ENCODE assay signal across 22 cellular contexts in genomic region chr17:32467949-32468348, GRCh38. TPM values are rescaled to one million over a fixed set of nuclear protein-coding genes. Genes with fewer than 3 reads are reported as not detected.
DNase-seq lines count a peak whose midpoint lies in the region; ATAC-seq and TF ChIP-seq lines count a peak whose summit lies in the region.
"Had no signal": no experiment of that assay in that cellular context is flagged by ENCODE, and none has a peak within 500 bp of the region (broad histone marks: within the 10 kb centered on the region; RNA-seq: fewer than 3 reads in every experiment).

No MANE protein-coding gene starts in this region.

- POLR2A ChIA-PET in HEK293 (lab: Yijun Ruan, JAX): interaction anchor here (0.6 to 1.4 kb wide), 3 partner anchors 19 to 414 kb away, joined by 3 to 8 read pairs (median 4); partner anchors contain the start of gene CDK5R1

- no peak for DNase-seq in activated T-cell treated with anti-CD3 and anti-CD28 coated beads, Interleukin-2, amount 50 U/mL, for 72 hours
- DNase-seq in activated T-cell treated with anti-CD3 and anti-CD28 coated beads for 4 hours (no peak), NCI-H2227 treated with DMSO at 0.1 percent for 48 hours (lab: John Stamatoyannopoulos, UW) (no peak), cerebellum (ENCODE audit: low spot score) (no peak)
- no peak for DNase-seq in CD4-positive, CD25-positive, alpha-beta regulatory T cell
- DNase-seq in stimulated activated naive B cell treated with anti-CD40 and anti-IgM and Interleukin-4, amounts not matched to agents 10 μg/mL and 1 μg/mL and 100 μg/mL, for 72 hours: no peak
- DNase-seq: 8988T; ACHN; AML-193; BE2C; Calu3; CD4-positive, alpha-beta memory T cell; COR-L47; DMS53; DMS79 treated with DMSO at 0.1 percent for 48 hours; GF-D8; GOT3; HCEC 1CT had no signal

- peaks cover 15 to 45% of the 10 kb centered on the region in 2 donors for H3K36me3 Mint-ChIP-seq in activated T-cell treated with anti-CD3 and anti-CD28 coated beads, Interleukin-2, amount 50 U/mL, for 72 hours (ENCODE audit: insufficient read depth in 2 of 2)
- peaks cover 48% of the 10 kb centered on the region for H3K36me3 Mint-ChIP-seq in CD4-positive, CD25-positive, alpha-beta regulatory T cell
- H3K36me3 Mint-ChIP-seq in stimulated activated naive B cell treated with anti-CD40 and anti-IgM and Interleukin-4, amounts not matched to agents 10 μg/mL and 1 μg/mL and 100 μg/mL, for 72 hours: peaks cover 42 to 48% of the 10 kb centered on the region in 2 donors

- no peak overlapping the region for H3K4me3 ChIP-seq in CD4-positive, CD25-positive, alpha-beta regulatory T cell (ENCODE audit: low read depth, low read length)
- H3K4me3 ChIP-seq in HEK293 (ENCODE audit: low read depth, low read length): no peak overlapping the region
- H3K4me3 ChIP-seq: A549; BLaER1 treated with 17β-estradiol and CSF1 and Interleukin-3, amounts not matched to agents 10 nM and 100 nM had no signal

- H3K27ac Mint-ChIP-seq in activated T-cell treated with anti-CD3 and anti-CD28 coated beads, Interleukin-2, amount 50 U/mL, for 72 hours: peak overlapping the region; percentile 75
- H3K27ac Mint-ChIP-seq in CD4-positive, CD25-positive, alpha-beta regulatory T cell: peak overlapping the region in 2 of 3 donors; percentile 2 to 30
- H3K27ac Mint-ChIP-seq in stimulated activated naive B cell treated with anti-CD40 and anti-IgM and Interleukin-4, amounts not matched to agents 10 μg/mL and 1 μg/mL and 100 μg/mL, for 72 hours: peak overlapping the region; percentile 26
- H3K27ac Mint-ChIP-seq: CD14-positive monocyte had no signal

- H3K27me3 Mint-ChIP-seq in activated T-cell treated with anti-CD3 and anti-CD28 coated beads, Interleukin-2, amount 50 U/mL, for 72 hours (ENCODE audit: low read depth): no peaks in the 10 kb centered on the region
- H3K27me3 Mint-ChIP-seq in CD4-positive, CD25-positive, alpha-beta regulatory T cell: no peaks in the 10 kb centered on the region
- no peaks in the 10 kb centered on the region for H3K27me3 Mint-ChIP-seq in stimulated activated naive B cell treated with anti-CD40 and anti-IgM and Interleukin-4, amounts not matched to agents 10 μg/mL and 1 μg/mL and 100 μg/mL, for 72 hours
- H3K27me3 Mint-ChIP-seq: CD4-positive, alpha-beta memory T cell had no signal

- CTCF ChIA-PET in HEK293 (lab: Yijun Ruan, JAX): interaction anchor here (0.5 to 0.6 kb wide), 2 partner anchors 8 to 54 kb away, joined by 3 to 5 read pairs; no protein-coding TSS in a partner anchor

- H3K4me3 Mint-ChIP-seq in activated T-cell treated with anti-CD3 and anti-CD28 coated beads, Interleukin-2, amount 50 U/mL, for 72 hours: no peak overlapping the region
- no peak overlapping the region for H3K4me3 Mint-ChIP-seq in CD4-positive, CD25-positive, alpha-beta regulatory T cell
- H3K4me3 Mint-ChIP-seq in stimulated activated naive B cell treated with anti-CD40 and anti-IgM and Interleukin-4, amounts not matched to agents 10 μg/mL and 1 μg/mL and 100 μg/mL, for 72 hours: no peak overlapping the region
- H3K4me3 Mint-ChIP-seq: CD14-positive monocyte; CD4-positive, alpha-beta memory T cell had no signal

- no peaks in the 10 kb centered on the region for H3K4me1 Mint-ChIP-seq in activated T-cell treated with anti-CD3 and anti-CD28 coated beads, Interleukin-2, amount 50 U/mL, for 72 hours (ENCODE audit: low read depth)
- H3K4me1 Mint-ChIP-seq in CD4-positive, CD25-positive, alpha-beta regulatory T cell: peaks cover 4 to 12% (median 8%) of the 10 kb centered on the region in 4 donors
- H3K4me1 Mint-ChIP-seq in stimulated activated naive B cell treated with anti-CD40 and anti-IgM and Interleukin-4, amounts not matched to agents 10 μg/mL and 1 μg/mL and 100 μg/mL, for 72 hours: peaks cover 0 to 10% of the 10 kb centered on the region in 2 donors
- H3K4me1 Mint-ChIP-seq: CD14-positive monocyte had no signal

- TF ChIP-seq CTCF in HEK293 (tag by site-specific recombination; IDR thresholded peaks at IDR 0.05): no peak

- no peaks in the 10 kb centered on the region for H3K4me1 ChIP-seq in CD4-positive, CD25-positive, alpha-beta regulatory T cell (ENCODE audit: control insufficient read depth, insufficient read depth, low read length, poor library complexity, severe bottlenecking)
- H3K4me1 ChIP-seq in HEK293 (ENCODE audit: control insufficient read depth, insufficient read depth, low read length): no peaks in the 10 kb centered on the region
- H3K4me1 ChIP-seq: A549; BE2C; BLaER1 treated with 17β-estradiol and CSF1 and Interleukin-3, amounts not matched to agents 10 nM and 100 nM had no signal

- H3K9me3 ChIP-seq in CD4-positive, CD25-positive, alpha-beta regulatory T cell (ENCODE audit: control insufficient read depth in 2 of 2, low read length in 2 of 2): no peaks in the 10 kb centered on the region
- H3K9me3 ChIP-seq in HEK293 (ENCODE audit: control insufficient read depth, insufficient read depth, low read depth, low read length): no peaks in the 10 kb centered on the region
- H3K9me3 ChIP-seq: A549; BE2C; BLaER1 treated with 17β-estradiol and CSF1 and Interleukin-3, amounts not matched to agents 10 nM and 100 nM had no signal

- H3K27ac ChIP-seq in CD4-positive, CD25-positive, alpha-beta regulatory T cell (ENCODE audit: insufficient read depth, low read length, poor library complexity, severe bottlenecking): no peak overlapping the region
- no peak overlapping the region for H3K27ac ChIP-seq in HEK293 (ENCODE audit: extremely low read depth, low read depth, low read length)
- H3K27ac ChIP-seq: A549; BLaER1 treated with 17β-estradiol and CSF1 and Interleukin-3, amounts not matched to agents 10 nM and 100 nM had no signal

- ATAC-seq in activated T-cell treated with anti-CD3 and anti-CD28 coated beads, Interleukin-2, amount 50 U/mL, for 72 hours (replicated peaks in 1 of 2): no peak
- ATAC-seq in CD4-positive, CD25-positive, alpha-beta regulatory T cell (ENCODE audit: low read depth in 2 of 2): no peak
- no peak for ATAC-seq in stimulated activated naive B cell treated with anti-CD40 and anti-IgM and Interleukin-4, amounts not matched to agents 10 μg/mL and 1 μg/mL and 100 μg/mL, for 72 hours (replicated peaks)
- ATAC-seq: A549 had no signal

- H3K27me3 ChIP-seq in CD4-positive, CD25-positive, alpha-beta regulatory T cell (ENCODE audit: control insufficient read depth, insufficient read depth, low read length): no peaks in the 10 kb centered on the region
- H3K27me3 ChIP-seq: BE2C; BLaER1 treated with 17β-estradiol and CSF1 and Interleukin-3, amounts not matched to agents 10 nM and 100 nM had no signal

- no peaks in the 10 kb centered on the region for H3K9me3 Mint-ChIP-seq in activated T-cell treated with anti-CD3 and anti-CD28 coated beads, Interleukin-2, amount 50 U/mL, for 72 hours
- no peaks in the 10 kb centered on the region for H3K9me3 Mint-ChIP-seq in CD4-positive, CD25-positive, alpha-beta regulatory T cell
- H3K9me3 Mint-ChIP-seq in stimulated activated naive B cell treated with anti-CD40 and anti-IgM and Interleukin-4, amounts not matched to agents 10 μg/mL and 1 μg/mL and 100 μg/mL, for 72 hours: no peaks in the 10 kb centered on the region
- H3K9me3 Mint-ChIP-seq: CD4-positive, alpha-beta memory T cell had no signal

- peaks cover 88% of the 10 kb centered on the region for H3K36me3 ChIP-seq in CD4-positive, CD25-positive, alpha-beta regulatory T cell (ENCODE audit: control insufficient read depth, insufficient read depth, low read length)
- peaks cover 92 to 95% of the 10 kb centered on the region in 2 experiments for H3K36me3 ChIP-seq in HEK293 (ENCODE audit: control insufficient read depth in 2 of 2, insufficient read depth in 1 of 2, low read length in 2 of 2)

TF ChIP-seq in HEK293, 187 proteins besides CTCF, POLR2A, EP300 and RAD21:
- peak; percentile 97 for TF ChIP-seq ZNF146 (tag by site-specific recombination; IDR thresholded peaks at IDR 0.05)
- no peak for TF ChIP-seq ZNF350 (tag by site-specific recombination; IDR thresholded peaks at IDR 0.05)

RNA-seq across cellular contexts. Expression of gene CDK5R1, which starts 18.8 kb away (rescaled TPM):
- total RNA-seq in activated T-cell treated with anti-CD3 and anti-CD28 coated beads, Interleukin-2, amount 50 U/mL, for 72 hours: 10 to 100 TPM; 22.5 to 24.6 TPM
- 6.3 TPM for total RNA-seq in CD4-positive, CD25-positive, alpha-beta regulatory T cell
- polyA plus RNA-seq in CD4-positive, CD25-positive, alpha-beta regulatory T cell: 1 to 10 TPM; 3.5 to 8.9 (median 5.0) TPM
- total RNA-seq in cerebellum: 88.1 TPM

RNA-seq across cellular contexts. Expression of gene PSMD11, which starts 23.6 kb away (rescaled TPM):
- total RNA-seq in activated T-cell treated with anti-CD3 and anti-CD28 coated beads, Interleukin-2, amount 50 U/mL, for 72 hours: 100 to 1,000 TPM; 131 to 134 TPM
- 92.4 TPM for total RNA-seq in CD4-positive, CD25-positive, alpha-beta regulatory T cell
- 100 to 1,000 TPM; 125 to 156 (median 142) TPM for polyA plus RNA-seq in CD4-positive, CD25-positive, alpha-beta regulatory T cell
- total RNA-seq in cerebellum: 70.6 TPM

Comparison
In these comparisons a context has a peak if more than half of its experiments do, and no peak if none do; other contexts are left out.
1. H3K27ac Mint-ChIP-seq: peak in every context shown above with its lines; median percentile 75 in activated T-cell treated with anti-CD3 and anti-CD28 coated beads, Interleukin-2, amount 50 U/mL, for 72 hours; 26 in stimulated activated naive B cell treated with anti-CD40 and anti-IgM and Interleukin-4, amounts not matched to agents 10 μg/mL and 1 μg/mL and 100 μg/mL, for 72 hours; 16 in CD4-positive, CD25-positive, alpha-beta regulatory T cell.